26 cellular contexts compared by ENCODE assay signal in genomic region chr12:99099786-99100185, GRCh38.
"Had no signal": no experiment of that assay in that cellular context is flagged by ENCODE, and none has a peak within 500 bp of the region (broad histone marks: within the 10 kb centered on the region; RNA-seq: fewer than 3 reads in every experiment).

No MANE protein-coding gene starts in this region.

- H3K9me3 ChIP-seq: ascending aorta had no signal

- DNase-seq: activated B cell treated with CpG ODN at 0.5 μM for 24 hours; activated CD4-positive, alpha-beta memory T cell treated with anti-CD3 and anti-CD28 coated beads for 36 hours; activated CD4-positive, alpha-beta T cell treated with anti-CD3 and anti-CD28 coated beads for 4 hours; activated CD4-positive, alpha-beta T cell treated with anti-CD3 and anti-CD28 coated beads, Interleukin-2, amount 10 ng/mL, durations not matched to agents 24 days and 14 days; activated CD4-positive, alpha-beta T cell treated with anti-CD3 and anti-CD28 coated beads, Interleukin-2, amount 50 U/mL, for 1 hour; activated CD4-positive, alpha-beta T cell treated with anti-CD3 and anti-CD28 coated beads, Interleukin-2, amount 50 U/mL, for 4 hours; activated CD4-positive, CD25-positive, alpha-beta regulatory T cell treated with anti-CD3 and anti-CD28 coated beads, Interleukin-2, amount 50 U/mL, for 72 hours; activated CD8-positive, alpha-beta memory T cell treated with anti-CD3 and anti-CD28 coated beads, Interleukin-2, amount 50 U/mL, for 4 hours; activated CD8-positive, alpha-beta T cell treated with anti-CD3 and anti-CD28 coated beads for 36 hours; activated effector memory CD4-positive, alpha-beta T cell treated with Interleukin-2 at 50 U/mL for 16 hours; activated gamma-delta T cell; activated naive CD4-positive, alpha-beta T cell treated with anti-CD3 and anti-CD28 coated beads, Interleukin-2, amount 10 ng/mL, durations not matched to agents 7 days and 5 days; activated naive CD4-positive, alpha-beta T cell treated with Interleukin-2 at 50 U/mL for 16 hours; activated naive CD8-positive, alpha-beta T cell treated with anti-CD3 and anti-CD28 coated beads, Interleukin-2, amount 10 ng/mL, durations not matched to agents 7 days and 5 days; activated naive CD8-positive, alpha-beta T cell treated with anti-CD3 and anti-CD28 coated beads, Interleukin-2, amount 50 U/mL, for 24 hours; activated T-cell treated with anti-CD3 and anti-CD28 coated beads, Interleukin-2, amount 50 U/mL, for 24 hours; activated T-cell treated with anti-CD3 and anti-CD28 coated beads, Interleukin-2, amount 50 U/mL, for 48 hours; amygdala; caudate nucleus; cerebellar nuclear complex; T-helper 1 cell; T-helper 2 cell; T-helper 9 cell had no signal

- ATAC-seq: activated CD8-positive, alpha-beta T cell treated with anti-CD3 and anti-CD28 coated beads for 36 hours; activated naive CD8-positive, alpha-beta T cell treated with anti-CD3 and anti-CD28 coated beads, Interleukin-2, amount 50 U/mL, for 24 hours had no signal

- H3K4me1 ChIP-seq: ascending aorta had no signal

- H3K27me3 ChIP-seq: ascending aorta, cardiac muscle cell had no signal

- H3K4me3 ChIP-seq: ascending aorta, cardiac muscle cell had no signal

- H3K36me3 ChIP-seq: ascending aorta, cardiac muscle cell had no signal

- H3K27ac ChIP-seq: ascending aorta, cardiac muscle cell, VCaP had no signal
